8 cellular contexts compared by ENCODE assay signal in the genomic region with DNA sequence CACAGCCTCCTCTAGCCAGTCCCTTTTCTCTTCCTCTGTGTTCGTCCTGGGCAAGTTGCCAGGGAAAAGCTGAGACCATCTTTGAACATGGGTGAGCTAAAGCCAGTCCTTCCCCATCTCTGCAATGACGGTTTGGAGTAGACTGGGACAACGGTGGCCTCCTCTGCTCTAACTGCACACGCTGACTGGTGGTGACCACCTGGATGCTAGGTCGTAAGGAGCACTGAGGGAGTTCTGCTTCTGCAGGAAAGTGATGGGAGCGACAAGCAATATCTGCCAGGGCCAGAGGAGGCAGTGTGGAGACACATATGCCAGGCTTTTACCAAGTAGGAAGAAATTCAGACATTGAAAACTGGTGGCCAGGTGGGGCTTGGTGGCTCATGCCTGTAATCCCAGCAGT.
DNase-seq lines count a peak whose midpoint lies in the region; ATAC-seq, FAIRE-seq and TF ChIP-seq lines count a peak whose summit lies in the region.

No MANE protein-coding gene starts in this region.

- no peaks in the 10 kb centered on the region for H3K36me3 ChIP-seq in BE2C
- no peaks in the 10 kb centered on the region for H3K36me3 ChIP-seq in kidney (ENCODE audit: control insufficient read depth in 1 of 2, insufficient read depth in 2 of 2, low read length in 2 of 2)

- TF ChIP-seq CTCF in BE2C (IDR thresholded peaks at IDR 0.05; ENCODE audit: low read depth, low read length), result peak; percentile 47
- peak; percentile 44 for TF ChIP-seq CTCF in kidney (IDR thresholded peaks at IDR 0.05; ENCODE audit: borderline replicate concordance, extremely low read depth, insufficient read depth)

- H3K9ac ChIP-seq in kidney (ENCODE audit: low read length in 2 of 2), result no peak overlapping the region

- H3K9me3 ChIP-seq in BE2C (no peaks in the 10 kb centered on the region), kidney (ENCODE audit: control insufficient read depth in 1 of 2, low read length in 2 of 2) (no peaks in the 10 kb centered on the region)

- ATAC-seq in GM18858 (IDR thresholded peaks at IDR 0.05; ENCODE audit: unreplicated experiment) (peak; percentile 44), HG02885 (IDR thresholded peaks at IDR 0.05; ENCODE audit: poor library complexity, unreplicated experiment) (no peak)

- H3K27ac ChIP-seq in kidney (ENCODE audit: low read depth in 2 of 2, low read length in 2 of 2), result no peak overlapping the region

- DNase-seq in BE2C (peak; percentile 19), NCI-H460 (ENCODE audit: extremely low read depth, low read depth) (peak; percentile 16), anterior cingulate cortex (lab: John Stamatoyannopoulos, UW) (peak in 42 of 58 donors; percentile 8 to 72 (median 40)), kidney (peak; percentile 43), superior temporal gyrus (ENCODE audit: extremely low spot score) (peak; percentile 80), NCI-H1436 treated with DMSO at 0.1 percent for 48 hours (lab: John Stamatoyannopoulos, UW) (no peak)

- H3K27me3 ChIP-seq in BE2C, result no peaks in the 10 kb centered on the region

- H3K4me3 ChIP-seq in BE2C (ENCODE audit: low read depth, low read length) (no peak overlapping the region), kidney (ENCODE audit: low read length in 2 of 2) (no peak overlapping the region)

- no peaks in the 10 kb centered on the region for H3K4me1 ChIP-seq in BE2C
- H3K4me1 ChIP-seq in kidney (ENCODE audit: control insufficient read depth in 1 of 2, insufficient read depth in 1 of 2, low read depth in 1 of 2, low read length in 2 of 2), result no peaks in the 10 kb centered on the region

- no peak for FAIRE-seq in kidney (lab: Jason Lieb, UNC)

- intact Hi-C loops in kidney (cut with DNase I), result no loop called here
